ENCODE assay signal across 1 cellular context in genomic region chr18:49019446-49020045, GRCh38.
TF ChIP-seq lines count a peak whose summit lies in the region.

No MANE protein-coding gene starts in this region.

TF ChIP-seq in A549, 52 proteins besides CTCF, POLR2A, EP300 and RAD21 (continued from another document):
- TF ChIP-seq, protein P1, sequence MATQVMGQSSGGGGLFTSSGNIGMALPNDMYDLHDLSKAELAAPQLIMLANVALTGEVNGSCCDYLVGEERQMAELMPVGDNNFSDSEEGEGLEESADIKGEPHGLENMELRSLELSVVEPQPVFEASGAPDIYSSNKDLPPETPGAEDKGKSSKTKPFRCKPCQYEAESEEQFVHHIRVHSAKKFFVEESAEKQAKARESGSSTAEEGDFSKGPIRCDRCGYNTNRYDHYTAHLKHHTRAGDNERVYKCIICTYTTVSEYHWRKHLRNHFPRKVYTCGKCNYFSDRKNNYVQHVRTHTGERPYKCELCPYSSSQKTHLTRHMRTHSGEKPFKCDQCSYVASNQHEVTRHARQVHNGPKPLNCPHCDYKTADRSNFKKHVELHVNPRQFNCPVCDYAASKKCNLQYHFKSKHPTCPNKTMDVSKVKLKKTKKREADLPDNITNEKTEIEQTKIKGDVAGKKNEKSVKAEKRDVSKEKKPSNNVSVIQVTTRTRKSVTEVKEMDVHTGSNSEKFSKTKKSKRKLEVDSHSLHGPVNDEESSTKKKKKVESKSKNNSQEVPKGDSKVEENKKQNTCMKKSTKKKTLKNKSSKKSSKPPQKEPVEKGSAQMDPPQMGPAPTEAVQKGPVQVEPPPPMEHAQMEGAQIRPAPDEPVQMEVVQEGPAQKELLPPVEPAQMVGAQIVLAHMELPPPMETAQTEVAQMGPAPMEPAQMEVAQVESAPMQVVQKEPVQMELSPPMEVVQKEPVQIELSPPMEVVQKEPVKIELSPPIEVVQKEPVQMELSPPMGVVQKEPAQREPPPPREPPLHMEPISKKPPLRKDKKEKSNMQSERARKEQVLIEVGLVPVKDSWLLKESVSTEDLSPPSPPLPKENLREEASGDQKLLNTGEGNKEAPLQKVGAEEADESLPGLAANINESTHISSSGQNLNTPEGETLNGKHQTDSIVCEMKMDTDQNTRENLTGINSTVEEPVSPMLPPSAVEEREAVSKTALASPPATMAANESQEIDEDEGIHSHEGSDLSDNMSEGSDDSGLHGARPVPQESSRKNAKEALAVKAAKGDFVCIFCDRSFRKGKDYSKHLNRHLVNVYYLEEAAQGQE (IDR thresholded peaks at IDR 0.05): no peak
- no peak for TF ChIP-seq NFE2L2 (conservative IDR thresholded peaks at IDR 0.05; ENCODE audit: low read length)
